In the genomic region with DNA sequence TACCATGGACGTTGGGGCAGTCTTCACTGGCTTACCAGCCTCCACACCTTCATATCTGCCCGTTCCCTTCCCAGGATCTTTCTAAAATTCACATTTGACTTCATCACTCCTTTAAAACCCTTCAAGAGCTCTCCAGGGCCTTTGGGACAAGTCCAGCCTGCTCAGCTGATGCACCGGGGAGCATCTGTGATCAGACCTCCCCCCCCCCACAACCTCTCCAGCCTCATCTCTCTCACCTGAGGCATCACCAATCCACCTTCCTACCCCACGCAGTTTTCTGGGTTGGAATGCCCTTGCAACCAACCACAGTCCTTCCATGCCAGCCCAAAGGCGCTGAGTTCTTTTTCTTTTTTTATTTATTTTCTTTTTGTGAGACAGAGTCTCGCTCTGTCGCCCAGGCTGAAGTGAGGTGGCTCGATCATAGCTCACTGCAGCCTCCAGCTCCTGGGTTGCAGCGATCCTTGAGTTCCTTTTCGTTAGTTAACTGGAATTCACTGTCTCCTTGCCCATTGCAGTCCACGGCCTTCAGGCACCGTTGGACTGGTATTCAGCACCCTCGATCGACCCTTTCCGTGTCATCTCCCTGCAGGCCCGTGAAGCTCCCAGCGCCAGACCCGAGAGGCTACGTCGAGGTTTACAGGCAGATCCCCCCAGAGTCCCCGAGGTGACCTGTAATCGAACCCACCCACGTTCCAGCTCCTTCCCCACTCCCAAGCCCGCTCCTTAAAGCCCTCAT, we compare ENCODE assay signal across 9 cellular contexts. TPM values are rescaled to one million over a fixed set of nuclear protein-coding genes. Genes with fewer than 3 reads are reported as not detected.
A peak's percentile ranks its signal among the peaks of the same experiment; 100 is the strongest.
DNase-seq lines count a peak whose midpoint lies in the region; ATAC-seq, FAIRE-seq and TF ChIP-seq lines count a peak whose summit lies in the region.
"Had no signal": no experiment of that assay in that cellular context is flagged by ENCODE, and none has a peak within 500 bp of the region (broad histone marks: within the 10 kb centered on the region; RNA-seq: fewer than 3 reads in every experiment).

No MANE protein-coding gene starts in this region.

- no peak for FAIRE-seq in frontal cortex (lab: Jason Lieb, UNC)
- FAIRE-seq: islet of Langerhans had no signal

- peak overlapping the region; percentile 96 for H3K4me3 ChIP-seq in A673 (ENCODE audit: low read depth, low read length, poor library complexity, severe bottlenecking)
- peak overlapping the region; percentile 100 for H3K4me3 ChIP-seq in fibroblast of the aortic adventitia (ENCODE audit: low read depth, low read length)
- peak overlapping the region; percentile 91 for H3K4me3 ChIP-seq in osteoblast (ENCODE audit: insufficient read depth, low read length)

- BruUV-seq in A673 (replicated peaks; lab: Mats Ljungman, UMichigan): TSS peak; percentile 36

- TF ChIP-seq CTCF in A673 (conservative IDR thresholded peaks at IDR 0.05; ENCODE audit: low read depth, low read length) (no peak), VCaP (conservative IDR thresholded peaks at IDR 0.05) (no peak), fibroblast of the aortic adventitia (IDR thresholded peaks at IDR 0.05; ENCODE audit: insufficient read depth, low read length) (no peak), osteoblast (IDR thresholded peaks at IDR 0.05; ENCODE audit: extremely low read depth, low read depth, low read length) (no peak)

- peaks cover 5% of the 10 kb centered on the region for H4K20me1 ChIP-seq in osteoblast (ENCODE audit: insufficient read depth, low read length)

- H3K36me3 ChIP-seq in A673 (ENCODE audit: insufficient read depth, low read length, poor library complexity, severe bottlenecking) (peaks cover 3% of the 10 kb centered on the region), osteoblast (ENCODE audit: insufficient read depth, low read length) (peaks cover 4% of the 10 kb centered on the region)

- intact Hi-C loops in A673 (cut with micrococcal nuclease; ENCODE audit: unreplicated experiment): no loop called here

- H3K27ac ChIP-seq in A673 (ENCODE audit: low read depth, low read length, poor library complexity, severe bottlenecking) (peak overlapping the region; percentile 85), VCaP (peak overlapping the region; percentile 87), osteoblast (ENCODE audit: low read depth, low read length) (peak overlapping the region; percentile 70)

- DNase-seq in A673 (ENCODE audit: low spot score): no peak
- peak; percentile 16 for DNase-seq in fibroblast of the aortic adventitia (ENCODE audit: low read depth)
- peak; percentile 92 for DNase-seq in osteoblast (ENCODE audit: insufficient read length, low spot score, missing footprints)
- no peak for DNase-seq in NCI-H345 (lab: John Stamatoyannopoulos, UW)
- DNase-seq in frontal cortex (ENCODE audit: low spot score in 2 of 2): no peak

- H2AFZ ChIP-seq in osteoblast (ENCODE audit: low read length): peak overlapping the region; percentile 94

- POLR2A ChIA-PET in A673 (lab: Charles Lee; ENCODE audit: low non-redundant PET): interaction anchor here (0.6 kb wide), 1 partner anchor 20 kb away, joined by 4 read pairs; no protein-coding TSS in a partner anchor

- H3K9me3 ChIP-seq in A673 (ENCODE audit: low read depth, low read length, poor library complexity, severe bottlenecking) (no peaks in the 10 kb centered on the region), osteoblast (ENCODE audit: low read depth, low read length) (no peaks in the 10 kb centered on the region)

- ATAC-seq in GM21737 (IDR thresholded peaks at IDR 0.05; ENCODE audit: unreplicated experiment): peak; percentile 1
- no peak for ATAC-seq in HG02938 (IDR thresholded peaks at IDR 0.05; ENCODE audit: unreplicated experiment)

- peaks cover 14% of the 10 kb centered on the region for H3K4me1 ChIP-seq in A673 (ENCODE audit: insufficient read depth, low read length, poor library complexity, severe bottlenecking)
- H3K4me1 ChIP-seq in osteoblast (ENCODE audit: insufficient read depth, low read length): peaks cover 13% of the 10 kb centered on the region

- H3K27me3 ChIP-seq in A673 (replicated peaks; ENCODE audit: insufficient read depth, low read depth, low read length, poor library complexity): no peaks in the 10 kb centered on the region
- H3K27me3 ChIP-seq in osteoblast (ENCODE audit: insufficient read depth, low read length): no peaks in the 10 kb centered on the region

- H3K4me2 ChIP-seq in osteoblast (ENCODE audit: insufficient read depth, low read length): peak overlapping the region; percentile 86

- H3K79me2 ChIP-seq in osteoblast (ENCODE audit: insufficient read depth, low read length): peaks cover 40% of the 10 kb centered on the region

- CTCF ChIA-PET in A673 (lab: Charles Lee): no interaction called here

RNA-seq across cellular contexts. Expression of a gene that starts 0.7 kb away (rescaled TPM):
- total RNA-seq in A673 (2021): 17.0 and 17.7 TPM in 2 replicates
- total RNA-seq in fibroblast of the aortic adventitia (ENCODE audit: low replicate concordance): 8.0 and 15.9 TPM in 2 replicates
- total RNA-seq in osteoblast: 13.6 and 16.3 TPM in 2 replicates
- total RNA-seq in frontal cortex: 16.7 TPM

RNA-seq across cellular contexts. Expression of a gene that starts 0.8 kb away (rescaled TPM):
- total RNA-seq in A673 (2021): 43.8 and 48.5 TPM in 2 replicates
- 18.6 and 35.7 TPM in 2 replicates for total RNA-seq in fibroblast of the aortic adventitia (ENCODE audit: low replicate concordance)
- total RNA-seq in osteoblast: 20.0 and 24.2 TPM in 2 replicates
- total RNA-seq in frontal cortex: 55.4 TPM

RNA-seq across cellular contexts. Expression of a gene that starts 14.7 kb away (rescaled TPM):
- 52.2 and 60.9 TPM in 2 replicates for total RNA-seq in A673 (2021)
- 13.0 and 34.0 TPM in 2 replicates for total RNA-seq in fibroblast of the aortic adventitia (ENCODE audit: low replicate concordance)
- 27.1 and 27.9 TPM in 2 replicates for total RNA-seq in osteoblast
- 11.8 TPM for total RNA-seq in frontal cortex

RNA-seq across cellular contexts. Expression of a gene that starts 30.6 kb away (rescaled TPM):
- total RNA-seq in A673 (2021) (35.2 and 37.0 TPM in 2 replicates), fibroblast of the aortic adventitia (ENCODE audit: low replicate concordance) (31.8 and 44.1 TPM in 2 replicates), osteoblast (44.2 and 57.5 TPM in 2 replicates), frontal cortex (19.2 TPM)

RNA-seq across cellular contexts. Expression of a gene that starts 53.6 kb away (rescaled TPM):
- total RNA-seq in A673 (2021) (1.8 and 4.6 TPM in 2 replicates), fibroblast of the aortic adventitia (ENCODE audit: low replicate concordance) (4.6 TPM in 2 replicates), osteoblast (1.8 and 3.3 TPM in 2 replicates), frontal cortex (11.4 TPM)

Comparison
In these comparisons a context has a peak if more than half of its experiments do, and no peak if none do; other contexts are left out.
1. DNase-seq: peak in fibroblast of the aortic adventitia (single experiment) and osteoblast (single experiment); none in A673 (single experiment), NCI-H345 (single experiment) and frontal cortex (0 of 2).
2. Peak in every context shown above with its lines, with median percentiles within 50 percentile points of each other: H3K27ac ChIP-seq and H3K4me3 ChIP-seq.